8 cellular contexts compared by ENCODE assay signal in genomic region chr2:165952600-165953210, GRCh38. TPM values are rescaled to one million over a fixed set of nuclear protein-coding genes. Genes with fewer than 3 reads are reported as not detected.
A peak's percentile ranks its signal among the peaks of the same experiment; 100 is the strongest.
DNase-seq lines count a peak whose midpoint lies in the region; ATAC-seq and TF ChIP-seq lines count a peak whose summit lies in the region.

No MANE protein-coding gene starts in this region.

- peak; percentile 5 for DNase-seq in RWPE1 (ENCODE audit: low spot score)
- no peak for DNase-seq in tibial nerve (ENCODE audit: low spot score in 2 of 2)
- no peak for DNase-seq in SHP77 (lab: John Stamatoyannopoulos, UW)
- DNase-seq in osteocyte (ENCODE audit: extremely low spot score, unreplicated experiment) = no peak

- H3K27me3 ChIP-seq in iPS-15b (ENCODE audit: control insufficient read depth, insufficient read depth, low read length) (peaks cover 5% of the 10 kb centered on the region), tibial nerve (no peaks in the 10 kb centered on the region)

- H3K9me3 ChIP-seq in iPS-15b (ENCODE audit: control insufficient read depth, insufficient read depth, low read length) = no peaks in the 10 kb centered on the region
- H3K9me3 ChIP-seq in tibial nerve = no peaks in the 10 kb centered on the region

- TF ChIP-seq CTCF in 22Rv1 (IDR thresholded peaks at IDR 0.05) (no peak), RWPE1 (conservative IDR thresholded peaks at IDR 0.05; ENCODE audit: low read depth) (no peak), tibial nerve (IDR thresholded peaks at IDR 0.05) (no peak), osteocyte (IDR thresholded peaks at IDR 0.05) (no peak)

- no peak overlapping the region for H3K4me3 Mint-ChIP-seq in osteocyte (ENCODE audit: unreplicated experiment)

- WGBS in tibial nerve, 2 donors = 11 to 19% methylated on average over 4 of the region's 4 CpGs

- TF ChIP-seq POLR2A in tibial nerve (IDR thresholded peaks at IDR 0.05) = no peak

- H3K4me1 ChIP-seq in iPS-15b (ENCODE audit: control insufficient read depth, insufficient read depth, low read length) = peaks cover 6% of the 10 kb centered on the region
- peaks cover 0 to 50% (median 15%) of the 10 kb centered on the region in 4 donors for H3K4me1 ChIP-seq in tibial nerve

- peak overlapping the region; percentile 84 for H3K4me3 ChIP-seq in iPS-15b (ENCODE audit: low read depth, low read length)
- peak overlapping the region; percentile 57 to 88 (median 87) for H3K4me3 ChIP-seq in tibial nerve

- no peak overlapping the region for H3K9ac ChIP-seq in iPS-15b (ENCODE audit: low read depth, low read length)

- H3K27ac Mint-ChIP-seq in osteocyte (ENCODE audit: unreplicated experiment) = no peak overlapping the region

- ATAC-seq in GM18861 (IDR thresholded peaks at IDR 0.05; ENCODE audit: unreplicated experiment) (peak; percentile 23), HG03045 (IDR thresholded peaks at IDR 0.05; ENCODE audit: unreplicated experiment) (no peak)

- no peaks in the 10 kb centered on the region for H3K9me3 Mint-ChIP-seq in osteocyte (ENCODE audit: unreplicated experiment)

- no peaks in the 10 kb centered on the region for H3K36me3 ChIP-seq in iPS-15b (ENCODE audit: control insufficient read depth, insufficient read depth, low read length)
- peaks cover 0 to 11% (median 0%) of the 10 kb centered on the region in 3 donors for H3K36me3 ChIP-seq in tibial nerve

- POLR2A ChIA-PET in RWPE1 (lab: Yijun Ruan, JAX; ENCODE audit: low non-redundant PET) = no interaction called here

- no peak for TF ChIP-seq EP300 in tibial nerve (IDR thresholded peaks at IDR 0.05)

- H3K36me3 Mint-ChIP-seq in osteocyte (ENCODE audit: unreplicated experiment) = peaks cover 9% of the 10 kb centered on the region

- no peaks in the 10 kb centered on the region for H3K27me3 Mint-ChIP-seq in osteocyte (ENCODE audit: unreplicated experiment)

- H3K4me1 Mint-ChIP-seq in osteocyte (ENCODE audit: unreplicated experiment) = peaks cover 12% of the 10 kb centered on the region

- H3K27ac ChIP-seq in 22Rv1 (peak overlapping the region; percentile 83), RWPE1 (no peak overlapping the region), tibial nerve (peak overlapping the region in 3 of 4 donors; percentile 89 to 93 (median 91))

- CTCF ChIA-PET in RWPE1 (lab: Yijun Ruan, JAX) = interaction anchor here (0.6 to 1.4 kb wide), 3 partner anchors 81 to 677 kb away, joined by 3 to 4 read pairs (median 3); no protein-coding TSS in a partner anchor

RNA-seq across cellular contexts. Expression of gene TTC21B, which starts 0.9 kb away (rescaled TPM):
- 10 to 100 TPM; 39.6 to 58.8 (median 55.9) TPM for total RNA-seq in tibial nerve
- total RNA-seq in osteocyte = 22.2 and 25.1 TPM in 2 replicates
